Comparison of ENCODE assay signal across 1 cellular context in genomic region chr4:71860643-71861042, GRCh38.
TF ChIP-seq lines count a peak whose summit lies in the region.

No MANE protein-coding gene starts in this region.

TF ChIP-seq in HepG2, 621 proteins besides CTCF, POLR2A, EP300 and RAD21 (continued from another document):
- no peak for TF ChIP-seq SNAPC4 (CRISPR knock-in tag; IDR thresholded peaks at IDR 0.05)
- no peak for TF ChIP-seq RFX5 (IDR thresholded peaks at IDR 0.05; ENCODE audit: low read depth, low read length)
- TF ChIP-seq, protein P1, sequence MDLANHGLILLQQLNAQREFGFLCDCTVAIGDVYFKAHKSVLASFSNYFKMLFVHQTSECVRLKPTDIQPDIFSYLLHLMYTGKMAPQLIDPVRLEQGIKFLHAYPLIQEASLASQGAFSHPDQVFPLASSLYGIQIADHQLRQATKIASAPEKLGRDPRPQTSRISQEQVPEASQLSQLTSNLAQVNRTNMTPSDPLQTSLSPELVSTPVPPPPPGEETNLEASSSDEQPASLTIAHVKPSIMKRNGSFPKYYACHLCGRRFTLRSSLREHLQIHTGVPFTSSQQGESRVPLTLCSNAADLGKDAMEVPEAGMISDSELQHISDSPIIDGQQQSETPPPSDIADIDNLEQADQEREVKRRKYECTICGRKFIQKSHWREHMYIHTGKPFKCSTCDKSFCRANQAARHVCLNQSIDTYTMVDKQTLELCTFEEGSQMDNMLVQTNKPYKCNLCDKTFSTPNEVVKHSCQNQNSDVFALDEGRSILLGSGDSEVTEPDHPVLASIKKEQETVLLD (CRISPR knock-in tag; IDR thresholded peaks at IDR 0.05; ENCODE audit: low read depth): no peak
- peak; percentile 62 for TF ChIP-seq ZFP36 (IDR thresholded peaks at IDR 0.05; ENCODE audit: borderline replicate concordance, low read depth, low read length, partially characterized antibody)
- no peak for TF ChIP-seq HDAC6 (IDR thresholded peaks at IDR 0.05; ENCODE audit: low read depth, low read length)
